ENCODE assay signal across 20 cellular contexts in the genomic region with DNA sequence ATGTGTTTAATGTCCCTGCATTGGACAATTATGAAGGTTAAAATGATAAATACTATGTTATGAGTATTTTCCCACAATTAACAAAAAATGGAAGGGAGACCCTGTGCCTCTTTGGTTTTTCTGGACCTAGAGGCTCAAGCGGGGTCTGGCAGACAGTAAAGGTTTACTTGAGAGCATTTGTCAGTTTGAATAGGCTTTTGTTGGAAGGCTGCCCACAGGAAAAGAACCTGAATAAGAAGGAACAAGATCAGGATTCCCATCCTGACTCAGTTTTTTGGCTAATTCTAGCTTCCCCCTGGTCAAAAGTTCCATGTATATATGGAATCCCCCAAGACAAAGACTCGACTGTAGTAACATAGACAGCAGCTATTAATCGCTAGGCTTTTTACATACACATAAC.
DNase-seq lines count a peak whose midpoint lies in the region; ATAC-seq, FAIRE-seq and TF ChIP-seq lines count a peak whose summit lies in the region.
"Had no signal": no experiment of that assay in that cellular context is flagged by ENCODE, and none has a peak within 500 bp of the region (broad histone marks: within the 10 kb centered on the region; RNA-seq: fewer than 3 reads in every experiment).

No MANE protein-coding gene starts in this region.

- peak; percentile 5 for DNase-seq in NCI-H1105 treated with DMSO at 0.1 percent for 48 hours (lab: John Stamatoyannopoulos, UW)
- DNase-seq in NCI-H1105 (lab: John Stamatoyannopoulos, UW), result no peak
- DNase-seq in RWPE2 (ENCODE audit: low spot score), result no peak
- DNase-seq in globus pallidus (ENCODE audit: low spot score), result peak; percentile 11
- DNase-seq in thyroid gland, result peak; percentile 10 to 12
- DNase-seq in mucosa of gallbladder (ENCODE audit: low spot score), result no peak
- DNase-seq in GM12892 (ENCODE audit: insufficient read length), result no peak
- DNase-seq in stimulated activated CD4-positive, alpha-beta T cell treated with anti-CD3 and anti-CD28 coated beads, Interleukin-12 subunit alpha, Interleukin-12 subunit beta, amount 100 ng/mL, for 4 hours, result no peak
- DNase-seq: 8988T, GOT3, HFFc6, Karpas-422, NCI-H1694, NCI-H2081, NCI-H345, NCI-H510A treated with DMSO at 0.1 percent for 48 hours, Right ventricle myocardium superior had no signal

- no peak for TF ChIP-seq POLR2A in thyroid gland (IDR thresholded peaks at IDR 0.05)
- no peak for TF ChIP-seq POLR2A in GM12892 (IDR thresholded peaks at IDR 0.05; ENCODE audit: low read depth, low read length)

- no peak for FAIRE-seq in GM12892 (lab: Jason Lieb, UNC)
- FAIRE-seq: D721Med, HepG2 had no signal

- H3K36me3 ChIP-seq in RWPE2 (ENCODE audit: low read depth) (no peaks in the 10 kb centered on the region), thyroid gland (no peaks in the 10 kb centered on the region)
- H3K36me3 ChIP-seq: HAP-1 had no signal

- H3K4me3 ChIP-seq in RWPE2 (ENCODE audit: severe bottlenecking), result no peak overlapping the region
- no peak overlapping the region for H3K4me3 ChIP-seq in thyroid gland (replicated peaks in 1 of 3)
- H3K4me3 ChIP-seq: HAP-1 had no signal

- peak overlapping the region; percentile 98 for H3K27ac ChIP-seq in RWPE2 (ENCODE audit: poor library complexity, severe bottlenecking)
- no peak overlapping the region for H3K27ac ChIP-seq in thyroid gland

- intact Hi-C loops in thyroid gland (cut with DNase I), result no loop called here

- WGBS in thyroid gland, 2 donors, result 63 to 74% methylated on average over 3 of the region's 3 CpGs

- ATAC-seq in RWPE2 (ENCODE audit: low read depth), result no peak
- ATAC-seq: HepG2 had no signal

- TF ChIP-seq CTCF in RWPE2 (IDR thresholded peaks at IDR 0.05; ENCODE audit: poor library complexity, severe bottlenecking) (no peak), thyroid gland (IDR thresholded peaks at IDR 0.05) (no peak)

- H3K27me3 ChIP-seq in RWPE2 (ENCODE audit: insufficient read depth, poor library complexity, severe bottlenecking) (no peaks in the 10 kb centered on the region), thyroid gland (no peaks in the 10 kb centered on the region)

- H3K4me1 ChIP-seq in RWPE2 (ENCODE audit: insufficient read depth, poor library complexity, severe bottlenecking) (peaks cover 39% of the 10 kb centered on the region), thyroid gland (peaks cover 10% of the 10 kb centered on the region in 2 donors)
- H3K4me1 ChIP-seq: HAP-1 had no signal

- H3K9me3 ChIP-seq in RWPE2 (ENCODE audit: severe bottlenecking) (no peaks in the 10 kb centered on the region), thyroid gland (no peaks in the 10 kb centered on the region)
- H3K9me3 ChIP-seq: HAP-1 had no signal

Comparison
In these comparisons a context has a peak if more than half of its experiments do, and no peak if none do; other contexts are left out.
1. DNase-seq: peak in NCI-H1105 treated with DMSO at 0.1 percent for 48 hours (single experiment), globus pallidus (single experiment) and thyroid gland (2 of 2); none in NCI-H1105 (single experiment), RWPE2 (single experiment), mucosa of gallbladder (single experiment), GM12892 (single experiment) and stimulated activated CD4-positive, alpha-beta T cell treated with anti-CD3 and anti-CD28 coated beads, Interleukin-12 subunit alpha, Interleukin-12 subunit beta, amount 100 ng/mL, for 4 hours (single experiment).